ENCODE assay signal across 12 cellular contexts in the genomic region with DNA sequence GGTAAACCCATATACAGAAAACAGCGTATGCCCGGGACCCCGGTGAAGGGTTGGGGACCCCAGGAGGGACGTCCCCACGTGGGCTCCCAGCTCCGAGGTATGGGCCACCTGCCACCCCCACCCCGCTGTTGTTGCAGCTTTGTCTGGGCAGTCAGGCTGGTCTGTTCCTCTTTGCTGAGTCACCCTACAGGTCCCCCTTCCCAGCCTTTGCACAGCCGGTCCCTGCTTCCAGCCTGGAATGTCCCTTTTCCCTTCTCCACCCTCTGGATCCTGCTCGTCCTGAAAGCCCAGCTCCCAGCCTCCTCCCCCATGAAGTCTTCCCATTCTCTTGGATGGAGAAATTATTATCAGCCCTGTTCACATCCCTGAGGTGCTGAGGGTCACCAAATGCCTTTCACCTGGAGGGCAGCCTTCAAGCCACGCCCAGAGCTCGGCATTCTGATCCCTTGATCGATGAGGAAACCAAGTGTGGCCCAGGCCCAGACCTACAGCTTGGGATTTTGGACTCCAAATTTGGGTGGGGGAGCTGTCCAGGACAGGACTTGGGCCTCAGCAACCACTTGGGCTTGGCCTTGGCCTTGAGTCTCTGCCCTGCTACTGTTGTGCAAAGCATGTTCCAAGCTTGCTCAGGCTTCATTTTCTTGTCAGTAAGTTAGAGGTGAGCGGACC. TPM values are rescaled to one million over a fixed set of nuclear protein-coding genes. Genes with fewer than 3 reads are reported as not detected.
DNase-seq lines count a peak whose midpoint lies in the region; ATAC-seq and TF ChIP-seq lines count a peak whose summit lies in the region.
"Had no signal": no experiment of that assay in that cellular context is flagged by ENCODE, and none has a peak within 500 bp of the region (broad histone marks: within the 10 kb centered on the region; RNA-seq: fewer than 3 reads in every experiment).

No MANE protein-coding gene starts in this region.

- H4K20me1 ChIP-seq in hepatocyte (ENCODE audit: insufficient read depth, poor library complexity, severe bottlenecking) = no peaks in the 10 kb centered on the region

- H3K4me1 ChIP-seq in Panc1 (ENCODE audit: control insufficient read depth, insufficient read depth, low read length) = peaks cover 28% of the 10 kb centered on the region
- H3K4me1 ChIP-seq in hepatocyte (ENCODE audit: insufficient read depth) = peaks cover 19% of the 10 kb centered on the region
- peaks cover 22% of the 10 kb centered on the region for H3K4me1 ChIP-seq in prostate gland (replicated peaks)

- no TSS peak for BruUV-seq in Panc1 (replicated peaks; lab: Mats Ljungman, UMichigan)

- no peak overlapping the region for H2AFZ ChIP-seq in hepatocyte

- in situ Hi-C loops in GM13976 (cut with MboI; ENCODE audit: low sequenced_read_pairs, unreplicated experiment) = no loop called here
- in situ Hi-C loops in Panc1 (cut with HindIII; ENCODE audit: low pct_unique_long_range_greater_than_20kb, low sequenced_read_pairs) = no loop called here

- peak overlapping the region; percentile 68 for H3K4me2 ChIP-seq in hepatocyte

- DNase-seq in GM13976 (ENCODE audit: low spot score) (peak; percentile 32), Panc1 (ENCODE audit: low read depth, low spot score) (no peak), hepatocyte (ENCODE audit: low spot score) (peak; percentile 78), prostate gland (ENCODE audit: low spot score) (peak; percentile 52), left ventricle myocardium superior (no peak), kidney glomerular epithelial cell (lab: John Stamatoyannopoulos, UW) (no peak), SW 1271 (lab: John Stamatoyannopoulos, UW) (no peak)
- DNase-seq: activated CD4-positive, alpha-beta T cell treated with anti-CD3 and anti-CD28 coated beads, Interleukin-2, amount 10 ng/mL, durations not matched to agents 7 days and 5 days had no signal

- intact Hi-C loops in Panc1 (cut with micrococcal nuclease; ENCODE audit: unreplicated experiment) = no loop called here
- intact Hi-C loops in prostate gland (cut with DNase I) = no loop called here
- intact Hi-C loops in left ventricle myocardium superior (cut with micrococcal nuclease) = no loop called here

- POLR2A ChIA-PET in Panc1 (lab: Charles Lee) = interaction anchor here (0.5 to 2.3 kb wide), 8 partner anchors 9 to 225 kb away, joined by 3 to 13 read pairs (median 4); partner anchors contain the start of genes ABHD11 and METTL27

- no peaks in the 10 kb centered on the region for H3K27me3 ChIP-seq in Panc1 (ENCODE audit: control insufficient read depth, insufficient read depth, low read length)
- no peaks in the 10 kb centered on the region for H3K27me3 ChIP-seq in hepatocyte
- no peaks in the 10 kb centered on the region for H3K27me3 ChIP-seq in prostate gland (replicated peaks; ENCODE audit: insufficient read depth)

- H3K9me2 ChIP-seq in hepatocyte (replicated peaks; ENCODE audit: insufficient read depth) = no peaks in the 10 kb centered on the region

- 47% methylated on average over 13 of the region's 13 CpGs for WGBS in hepatocyte (ENCODE audit: low lambda C conversion rate, missing lambda C conversion rate)
- 60% methylated on average over 13 of the region's 13 CpGs for WGBS in prostate gland

- H3K36me3 ChIP-seq in Panc1 (ENCODE audit: control insufficient read depth, insufficient read depth, low read length) (no peaks in the 10 kb centered on the region; the same call in 1 of the 2 replicates), hepatocyte (replicated peaks; ENCODE audit: insufficient read depth, low read depth) (no peaks in the 10 kb centered on the region), prostate gland (no peaks in the 10 kb centered on the region)

- H3K9me3 ChIP-seq in Panc1 (ENCODE audit: control insufficient read depth, insufficient read depth, low read depth, low read length) (no peaks in the 10 kb centered on the region), hepatocyte (ENCODE audit: low read depth) (no peaks in the 10 kb centered on the region), prostate gland (no peaks in the 10 kb centered on the region)

- CTCF ChIA-PET in Panc1 (lab: Charles Lee) = interaction anchor here (0.8 kb wide), 1 partner anchor 17 kb away, joined by 5 read pairs; no protein-coding TSS in a partner anchor

- TF ChIP-seq CTCF in GM13976 (IDR thresholded peaks at IDR 0.05; ENCODE audit: borderline replicate concordance, control extremely low read depth, extremely low read depth, insufficient read depth, missing control alignments) = no peak
- TF ChIP-seq CTCF in Panc1 (IDR thresholded peaks at IDR 0.05) = no peak
- no peak for TF ChIP-seq CTCF in hepatocyte (IDR thresholded peaks at IDR 0.05; ENCODE audit: poor library complexity)
- TF ChIP-seq CTCF in prostate gland (IDR thresholded peaks at IDR 0.05) = no peak

- H3K4me3 ChIP-seq in Panc1 (ENCODE audit: low read depth in 2 of 2, low read length in 2 of 2) (peak overlapping the region; percentile 73 to 97), hepatocyte (no peak overlapping the region), prostate gland (peak overlapping the region; percentile 49 to 61)
- H3K4me3 ChIP-seq: GM12878 had no signal

- no peak for TF ChIP-seq POLR2A in prostate gland (IDR thresholded peaks at IDR 0.05)

- H3K27ac ChIP-seq in Panc1 (ENCODE audit: low read length) (peak overlapping the region; percentile 84), hepatocyte (peak overlapping the region; percentile 99), prostate gland (peak overlapping the region; percentile 90 to 95)

- ATAC-seq in Panc1 (peak; percentile 22), left ventricle myocardium superior (no peak), GM18517 (IDR thresholded peaks at IDR 0.05; ENCODE audit: unreplicated experiment) (no peak)
- ATAC-seq: GM12878 had no signal

- H3K79me2 ChIP-seq in hepatocyte = peaks cover 18% of the 10 kb centered on the region

RNA-seq across cellular contexts. Expression of gene CLDN4, which starts 2.6 kb away (rescaled TPM):
- total RNA-seq in Panc1 (2021; ENCODE audit: unreplicated experiment) (295 TPM), hepatocyte (532 and 570 TPM in 2 replicates), prostate gland (100 to 1,000 TPM; 162 to 216 TPM), left ventricle myocardium superior (not detected)
- 551 TPM for polyA plus RNA-seq in Panc1 (2012; ENCODE audit: insufficient read length)
- polyA plus RNA-seq in hepatocyte = 880 and 909 TPM in 2 replicates

RNA-seq across cellular contexts. Expression of gene METTL27, which starts 8.9 kb away (rescaled TPM):
- total RNA-seq in Panc1 (2021; ENCODE audit: unreplicated experiment) (3.4 TPM), hepatocyte (1.6 and 2.6 TPM in 2 replicates), prostate gland (10 to 100 TPM in 1 of 2 donors, 1 to 10 TPM in 1; 5.9 to 19.8 TPM), left ventricle myocardium superior (0.27 TPM)
- 2.4 TPM for polyA plus RNA-seq in Panc1 (2012; ENCODE audit: insufficient read length)
- 6.5 and 11.4 TPM in 2 replicates for polyA plus RNA-seq in hepatocyte

RNA-seq across cellular contexts. Expression of gene TMEM270, which starts 27.6 kb away (rescaled TPM):
- 0.72 TPM for total RNA-seq in Panc1 (2021; ENCODE audit: unreplicated experiment)
- 0.70 TPM for polyA plus RNA-seq in Panc1 (2012; ENCODE audit: insufficient read length)
- 1.1 TPM in 1 of 2 replicates, not detected in the other for total RNA-seq in hepatocyte
- 0.30 and 0.47 TPM in 2 replicates for polyA plus RNA-seq in hepatocyte
- 1 to 10 TPM in 1 of 2 donors, not detected in 1; 4.9 TPM for total RNA-seq in prostate gland
- total RNA-seq in left ventricle myocardium superior = not detected
- total RNA-seq: activated CD4-positive, alpha-beta T cell treated with anti-CD3 and anti-CD28 coated beads, Interleukin-2, amount 10 ng/mL, durations not matched to agents 7 days and 5 days; bronchial epithelial cell; GM12878; NCI-H460 had no signal
- polyA plus RNA-seq: GM12878 had no signal

Comparison
In these comparisons a context has a peak if more than half of its experiments do, and no peak if none do; other contexts are left out.
1. DNase-seq: peak in GM13976 (single experiment), hepatocyte (single experiment) and prostate gland (single experiment); none in Panc1 (single experiment), left ventricle myocardium superior (single experiment), kidney glomerular epithelial cell (single experiment) and SW 1271 (0 of 2).
2. RNA of gene CLDN4, which starts 2.6 kb away (total RNA-seq): 532 to 570 TPM in hepatocyte, 295 TPM in Panc1 (single experiment) and 162 to 216 TPM in prostate gland; not detected in left ventricle myocardium superior (single experiment); every median in the first group is over 100 times any median in the second.
3. Peak in every context shown above with its lines, with median percentiles within 50 percentile points of each other: H3K27ac ChIP-seq.